In the genomic region with DNA sequence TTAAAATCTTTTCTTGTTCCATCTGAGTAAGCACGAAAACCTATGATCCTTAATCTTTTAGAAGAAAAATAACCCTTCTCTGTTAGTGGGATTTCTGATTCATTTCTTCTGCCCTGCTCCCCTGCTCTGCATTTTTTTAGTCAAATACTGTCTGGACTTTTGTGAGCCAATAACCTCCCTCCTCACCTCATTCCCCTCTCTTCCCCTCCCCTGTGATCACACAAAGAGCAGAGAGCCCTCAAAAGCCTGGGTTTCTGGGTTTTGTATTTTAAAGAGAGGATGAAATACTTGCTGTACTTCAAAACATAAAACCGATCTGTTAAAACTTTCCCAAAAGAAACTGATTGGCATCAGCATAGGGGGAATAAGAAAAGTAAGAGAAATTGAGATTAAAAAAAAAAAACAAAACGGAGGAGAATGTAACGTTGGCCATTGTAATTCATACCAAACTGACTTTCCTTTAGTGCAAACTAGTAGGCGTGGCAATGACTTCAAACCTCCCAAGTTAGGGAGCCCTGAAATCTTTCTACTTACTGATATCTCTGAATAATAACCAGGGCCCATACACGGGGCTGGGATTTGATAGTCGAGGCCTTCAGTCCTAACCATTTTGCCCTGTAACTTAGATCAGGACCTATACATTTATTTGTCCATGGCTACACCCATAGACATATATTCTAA, we compare ENCODE assay signal across 19 cellular contexts.
DNase-seq lines count a peak whose midpoint lies in the region; ATAC-seq and TF ChIP-seq lines count a peak whose summit lies in the region.
"Had no signal": no experiment of that assay in that cellular context is flagged by ENCODE, and none has a peak within 500 bp of the region (broad histone marks: within the 10 kb centered on the region; RNA-seq: fewer than 3 reads in every experiment).

No MANE protein-coding gene starts in this region.

- H3K27me3 ChIP-seq in GM23338 (ENCODE audit: insufficient read depth), result no peaks in the 10 kb centered on the region

- CTCF ChIA-PET in WTC11 (lab: Charles Lee), result no interaction called here

- H3K4me3 ChIP-seq in GM23338, result peak overlapping the region; percentile 22; the same call in 1 of the 2 replicates

- H3K79me2 ChIP-seq in GM23338 (replicated peaks; ENCODE audit: insufficient read depth), result no peaks in the 10 kb centered on the region

- H3K36me3 ChIP-seq in GM23338 (ENCODE audit: insufficient read depth), result no peaks in the 10 kb centered on the region

- peak; percentile 65 for ATAC-seq in GM23338
- peak; percentile 48 for ATAC-seq in WTC11

- H3K4me3 Mint-ChIP-seq in GM23338, result peak overlapping the region; percentile 56
- H3K4me3 Mint-ChIP-seq in WTC11, result peak overlapping the region; percentile 53
- no peak overlapping the region for H3K4me3 Mint-ChIP-seq in progenitor cell of endocrine pancreas (ENCODE audit: low read depth)

- H3K4me1 Mint-ChIP-seq in GM23338 (peaks cover 67% of the 10 kb centered on the region), WTC11 (peaks cover 76% of the 10 kb centered on the region), progenitor cell of endocrine pancreas (ENCODE audit: low read depth) (no peaks in the 10 kb centered on the region)

- peak overlapping the region; percentile 28 for H3K4me2 ChIP-seq in GM23338

- H3K27me3 Mint-ChIP-seq in GM23338 (ENCODE audit: insufficient read depth, low read depth, poor library complexity), result peaks cover 2% of the 10 kb centered on the region
- no peaks in the 10 kb centered on the region for H3K27me3 Mint-ChIP-seq in WTC11 (ENCODE audit: low read depth)
- peaks cover 3% of the 10 kb centered on the region for H3K27me3 Mint-ChIP-seq in progenitor cell of endocrine pancreas

- H3K9me2 ChIP-seq in GM23338 (ENCODE audit: insufficient read depth), result no peaks in the 10 kb centered on the region

- H3K27ac Mint-ChIP-seq in GM23338 (peak overlapping the region; percentile 85), WTC11 (peak overlapping the region; percentile 87), progenitor cell of endocrine pancreas (peak overlapping the region; percentile 85)

- no peaks in the 10 kb centered on the region for H3F3A ChIP-seq in GM23338 (replicated peaks; ENCODE audit: low read depth)

- H4K20me1 ChIP-seq in GM23338 (replicated peaks; ENCODE audit: insufficient read depth), result no peaks in the 10 kb centered on the region

- no peak overlapping the region for H2AFZ ChIP-seq in GM23338

- no peak for TF ChIP-seq CTCF in GM23338 (conservative IDR thresholded peaks at IDR 0.05; ENCODE audit: low read depth in 2 of 2)
- no peak for TF ChIP-seq CTCF in WTC11 (IDR thresholded peaks at IDR 0.05)
- TF ChIP-seq CTCF in progenitor cell of endocrine pancreas (IDR thresholded peaks at IDR 0.05; ENCODE audit: unreplicated experiment), result no peak

- H3K36me3 Mint-ChIP-seq in GM23338 (ENCODE audit: low read depth) (no peaks in the 10 kb centered on the region), WTC11 (no peaks in the 10 kb centered on the region), progenitor cell of endocrine pancreas (ENCODE audit: insufficient read depth) (no peaks in the 10 kb centered on the region)

- H3K4me1 ChIP-seq in GM23338 (ENCODE audit: insufficient read depth), result peaks cover 44% of the 10 kb centered on the region

- H3K27ac ChIP-seq in GM23338 (ENCODE audit: low read depth), result peak overlapping the region; percentile 7; the same call in 1 of the 2 replicates
- H3K27ac ChIP-seq: RWPE1 had no signal

- no peaks in the 10 kb centered on the region for H3K9me3 Mint-ChIP-seq in GM23338
- H3K9me3 Mint-ChIP-seq in WTC11, result no peaks in the 10 kb centered on the region
- no peaks in the 10 kb centered on the region for H3K9me3 Mint-ChIP-seq in progenitor cell of endocrine pancreas (ENCODE audit: low read depth)

- POLR2A ChIA-PET in WTC11 (lab: Charles Lee), result no interaction called here

- DNase-seq in GM23338 (ENCODE audit: low spot score) (peak; percentile 52), WTC11 (ENCODE audit: low spot score) (no peak), islet precursor cell (peak; percentile 18), progenitor cell of endocrine pancreas (ENCODE audit: low spot score, unreplicated experiment) (no peak), kidney tubule cell (ENCODE audit: low spot score) (no peak)
- DNase-seq in activated CD4-positive, CD25-positive, alpha-beta regulatory T cell treated with anti-CD3 and anti-CD28 coated beads, Interleukin-2, amount 50 U/mL, for 72 hours, result no peak
- no peak for DNase-seq in effector CD4-positive, alpha-beta T cell
- DNase-seq: Calu3, DMS79 treated with DMSO at 0.1 percent for 48 hours, H7, IMR-90, KG1, MM.1S, NCI-H2029, NCI-H446 treated with DMSO at 0.1 percent for 48 hours, NCI-H526, NCI-H82, SHP77 had no signal

TF ChIP-seq in GM23338, 12 proteins besides CTCF, POLR2A, EP300 and RAD21 (continues in another document):
- TF ChIP-seq EZH2 (IDR thresholded peaks at IDR 0.05; ENCODE audit: low read depth, unreplicated experiment), result no peak
- TF ChIP-seq, protein P1, sequence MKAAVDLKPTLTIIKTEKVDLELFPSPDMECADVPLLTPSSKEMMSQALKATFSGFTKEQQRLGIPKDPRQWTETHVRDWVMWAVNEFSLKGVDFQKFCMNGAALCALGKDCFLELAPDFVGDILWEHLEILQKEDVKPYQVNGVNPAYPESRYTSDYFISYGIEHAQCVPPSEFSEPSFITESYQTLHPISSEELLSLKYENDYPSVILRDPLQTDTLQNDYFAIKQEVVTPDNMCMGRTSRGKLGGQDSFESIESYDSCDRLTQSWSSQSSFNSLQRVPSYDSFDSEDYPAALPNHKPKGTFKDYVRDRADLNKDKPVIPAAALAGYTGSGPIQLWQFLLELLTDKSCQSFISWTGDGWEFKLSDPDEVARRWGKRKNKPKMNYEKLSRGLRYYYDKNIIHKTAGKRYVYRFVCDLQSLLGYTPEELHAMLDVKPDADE (IDR thresholded peaks at IDR 0.05), result no peak
- TF ChIP-seq ZNF114 (CRISPR knock-in tag; IDR thresholded peaks at IDR 0.05), result no peak
- TF ChIP-seq NANOG (IDR thresholded peaks at IDR 0.05; ENCODE audit: borderline replicate concordance), result no peak

TF ChIP-seq in WTC11, 78 proteins besides CTCF, POLR2A, EP300 and RAD21 (continues in another document):
- TF ChIP-seq GABPB1 (CRISPR knock-in tag; IDR thresholded peaks at IDR 0.05) (no peak), ATF1 (CRISPR knock-in tag; IDR thresholded peaks at IDR 0.05) (no peak), NR3C1 (CRISPR knock-in tag; conservative IDR thresholded peaks at IDR 0.05; ENCODE audit: low read depth) (no peak), ZNF219 (CRISPR knock-in tag; IDR thresholded peaks at IDR 0.05; ENCODE audit: borderline replicate concordance) (no peak), ZNF138 (CRISPR knock-in tag; conservative IDR thresholded peaks at IDR 0.05) (no peak), IRF2 (CRISPR knock-in tag; IDR thresholded peaks at IDR 0.05; ENCODE audit: borderline replicate concordance, low read depth) (no peak), AFF4 (CRISPR knock-in tag; IDR thresholded peaks at IDR 0.05; ENCODE audit: borderline replicate concordance) (no peak), E2F1 (CRISPR knock-in tag; IDR thresholded peaks at IDR 0.05) (no peak), FOXJ3 (CRISPR knock-in tag; IDR thresholded peaks at IDR 0.05; ENCODE audit: borderline replicate concordance) (no peak), FOXP1 (CRISPR knock-in tag; IDR thresholded peaks at IDR 0.05; ENCODE audit: borderline replicate concordance) (no peak), RELA (CRISPR knock-in tag; IDR thresholded peaks at IDR 0.05; ENCODE audit: borderline replicate concordance) (no peak), ZNF423 (CRISPR knock-in tag; IDR thresholded peaks at IDR 0.05) (no peak), CREB1 (CRISPR knock-in tag; IDR thresholded peaks at IDR 0.05) (no peak)
- TF ChIP-seq, protein P2, sequence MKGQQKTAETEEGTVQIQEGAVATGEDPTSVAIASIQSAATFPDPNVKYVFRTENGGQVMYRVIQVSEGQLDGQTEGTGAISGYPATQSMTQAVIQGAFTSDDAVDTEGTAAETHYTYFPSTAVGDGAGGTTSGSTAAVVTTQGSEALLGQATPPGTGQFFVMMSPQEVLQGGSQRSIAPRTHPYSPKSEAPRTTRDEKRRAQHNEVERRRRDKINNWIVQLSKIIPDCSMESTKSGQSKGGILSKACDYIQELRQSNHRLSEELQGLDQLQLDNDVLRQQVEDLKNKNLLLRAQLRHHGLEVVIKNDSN (CRISPR knock-in tag; IDR thresholded peaks at IDR 0.05), result no peak

Comparison
In these comparisons a context has a peak if more than half of its experiments do, and no peak if none do; other contexts are left out.
1. DNase-seq: peak in GM23338 (single experiment) and islet precursor cell (single experiment); none in WTC11 (single experiment), progenitor cell of endocrine pancreas (single experiment), kidney tubule cell (single experiment), activated CD4-positive, CD25-positive, alpha-beta regulatory T cell treated with anti-CD3 and anti-CD28 coated beads, Interleukin-2, amount 50 U/mL, for 72 hours (single experiment) and effector CD4-positive, alpha-beta T cell (single experiment).
2. Peak in every context shown above with its lines, with median percentiles within 50 percentile points of each other: H3K27ac Mint-ChIP-seq.